ENCODE assay signal across 11 cellular contexts in genomic region chr5:54882841-54883240, GRCh38.
A peak's percentile ranks its signal among the peaks of the same experiment; 100 is the strongest.
DNase-seq lines count a peak whose midpoint lies in the region; ATAC-seq and TF ChIP-seq lines count a peak whose summit lies in the region.
"Had no signal": no experiment of that assay in that cellular context is flagged by ENCODE, and none has a peak within 500 bp of the region (broad histone marks: within the 10 kb centered on the region; RNA-seq: fewer than 3 reads in every experiment).

No MANE protein-coding gene starts in this region.

- H3K27ac Mint-ChIP-seq in activated naive CD8-positive, alpha-beta T cell, result no peak overlapping the region
- H3K27ac Mint-ChIP-seq in activated naive CD8-positive, alpha-beta T cell treated with anti-CD3 and anti-CD28 coated beads for 36 hours, result no peak overlapping the region
- no peak overlapping the region for H3K27ac Mint-ChIP-seq in endodermal cell
- H3K27ac Mint-ChIP-seq in naive thymus-derived CD8-positive, alpha-beta T cell, result peak overlapping the region in 1 of 10 donors; percentile 27

- peaks cover 40% of the 10 kb centered on the region for H3K27me3 Mint-ChIP-seq in activated naive CD8-positive, alpha-beta T cell
- peaks cover 77% of the 10 kb centered on the region for H3K27me3 Mint-ChIP-seq in activated naive CD8-positive, alpha-beta T cell treated with anti-CD3 and anti-CD28 coated beads for 36 hours
- H3K27me3 Mint-ChIP-seq in endodermal cell (ENCODE audit: insufficient read depth), result peaks cover 49% of the 10 kb centered on the region
- peaks cover 31 to 69% (median 48%) of the 10 kb centered on the region in 5 donors for H3K27me3 Mint-ChIP-seq in naive thymus-derived CD8-positive, alpha-beta T cell

- POLR2A ChIA-PET in naive thymus-derived CD8-positive, alpha-beta T cell (lab: Charles Lee), result interaction anchor here (0.6 kb wide), 1 partner anchor 1406 kb away, joined by 3 read pairs; no protein-coding TSS in a partner anchor

- no peak for ATAC-seq in naive thymus-derived CD8-positive, alpha-beta T cell
- no peak for ATAC-seq in thoracic aorta (ENCODE audit: insufficient number of reproducible peaks, low FRiP score, low read depth)
- ATAC-seq in HG03354 (IDR thresholded peaks at IDR 0.05; ENCODE audit: poor library complexity, severe bottlenecking, unreplicated experiment), result no peak
- ATAC-seq in GM21717 (IDR thresholded peaks at IDR 0.05; ENCODE audit: unreplicated experiment), result no peak

- H3K4me1 Mint-ChIP-seq in activated naive CD8-positive, alpha-beta T cell (ENCODE audit: low read depth), result peaks cover 9% of the 10 kb centered on the region
- H3K4me1 Mint-ChIP-seq in activated naive CD8-positive, alpha-beta T cell treated with anti-CD3 and anti-CD28 coated beads for 36 hours, result peaks cover 12% of the 10 kb centered on the region
- peaks cover 19% of the 10 kb centered on the region for H3K4me1 Mint-ChIP-seq in endodermal cell
- peaks cover 3 to 9% (median 8%) of the 10 kb centered on the region in 4 donors for H3K4me1 Mint-ChIP-seq in naive thymus-derived CD8-positive, alpha-beta T cell

- TF ChIP-seq CTCF in endodermal cell (conservative IDR thresholded peaks at IDR 0.05) (no peak), thoracic aorta (IDR thresholded peaks at IDR 0.05) (no peak)

- DNase-seq in activated naive CD8-positive, alpha-beta T cell treated with anti-CD3 and anti-CD28 coated beads for 36 hours, result no peak
- no peak for DNase-seq in endodermal cell
- DNase-seq in naive thymus-derived CD8-positive, alpha-beta T cell, result no peak
- no peak for DNase-seq in thoracic aorta (ENCODE audit: low spot score)
- DNase-seq in glomerular visceral epithelial cell (ENCODE audit: extremely low spot score), result no peak
- DNase-seq: activated CD4-positive, alpha-beta T cell treated with anti-CD3 and anti-CD28 coated beads for 4 hours; NCI-H1105; occipital lobe had no signal

- H3K36me3 Mint-ChIP-seq in activated naive CD8-positive, alpha-beta T cell, result peaks cover 7% of the 10 kb centered on the region
- H3K36me3 Mint-ChIP-seq in activated naive CD8-positive, alpha-beta T cell treated with anti-CD3 and anti-CD28 coated beads for 36 hours, result peaks cover 2% of the 10 kb centered on the region
- H3K36me3 Mint-ChIP-seq in endodermal cell (ENCODE audit: low read depth), result no peaks in the 10 kb centered on the region
- peaks cover 0 to 14% (median 6%) of the 10 kb centered on the region in 3 donors for H3K36me3 Mint-ChIP-seq in naive thymus-derived CD8-positive, alpha-beta T cell

- no peaks in the 10 kb centered on the region for H3K36me3 ChIP-seq in endodermal cell (ENCODE audit: control insufficient read depth, insufficient read depth, low read length)
- no peaks in the 10 kb centered on the region for H3K36me3 ChIP-seq in thoracic aorta

- no peaks in the 10 kb centered on the region for H3K9me3 Mint-ChIP-seq in activated naive CD8-positive, alpha-beta T cell (ENCODE audit: low read depth)
- no peaks in the 10 kb centered on the region for H3K9me3 Mint-ChIP-seq in activated naive CD8-positive, alpha-beta T cell treated with anti-CD3 and anti-CD28 coated beads for 36 hours
- peaks cover 1% of the 10 kb centered on the region for H3K9me3 Mint-ChIP-seq in endodermal cell
- H3K9me3 Mint-ChIP-seq in naive thymus-derived CD8-positive, alpha-beta T cell, result peaks cover 0 to 4% (median 0%) of the 10 kb centered on the region in 9 donors

- no peak overlapping the region for H3K27ac ChIP-seq in endodermal cell (ENCODE audit: low read depth, low read length)
- H3K27ac ChIP-seq in thoracic aorta, result no peak overlapping the region

- H3K4me3 Mint-ChIP-seq in activated naive CD8-positive, alpha-beta T cell, result peak overlapping the region; percentile 88
- H3K4me3 Mint-ChIP-seq in activated naive CD8-positive, alpha-beta T cell treated with anti-CD3 and anti-CD28 coated beads for 36 hours, result no peak overlapping the region
- peak overlapping the region; percentile 63 for H3K4me3 Mint-ChIP-seq in endodermal cell
- H3K4me3 Mint-ChIP-seq in naive thymus-derived CD8-positive, alpha-beta T cell, result peak overlapping the region; percentile 73 to 98 (median 84)

- H3K4me1 ChIP-seq in endodermal cell (ENCODE audit: control insufficient read depth, insufficient read depth, low read length) (no peaks in the 10 kb centered on the region), thoracic aorta (ENCODE audit: control insufficient read depth in 1 of 2, low read depth in 2 of 2) (peaks cover 0 to 5% of the 10 kb centered on the region in 2 donors)

- H3K27me3 ChIP-seq in endodermal cell (ENCODE audit: control insufficient read depth, insufficient read depth, low read length, poor library complexity, severe bottlenecking) (peaks cover 80% of the 10 kb centered on the region), thoracic aorta (replicated peaks; ENCODE audit: insufficient read depth) (no peaks in the 10 kb centered on the region)

- H3K9ac ChIP-seq in endodermal cell (ENCODE audit: extremely low read depth, low read length, poor library complexity, severe bottlenecking), result no peak overlapping the region

- peak overlapping the region; percentile 72 for H3K4me3 ChIP-seq in endodermal cell (ENCODE audit: low read length)
- peak overlapping the region; percentile 76 for H3K4me3 ChIP-seq in thoracic aorta

- WGBS in endodermal cell (ENCODE audit: insufficient coverage in 1 of 2, insufficient read length in 1 of 2), 2 experiments, result 87 to 96% methylated on average over 5 to 8 of the region's 8 CpGs

- H3K9me3 ChIP-seq in endodermal cell (ENCODE audit: control insufficient read depth, low read length) (no peaks in the 10 kb centered on the region), thoracic aorta (no peaks in the 10 kb centered on the region)
